ENCODE assay signal across 23 cellular contexts in genomic region chr14:95061317-95062093, GRCh38.
"Had no signal": no experiment of that assay in that cellular context is flagged by ENCODE, and none has a peak within 500 bp of the region (broad histone marks: within the 10 kb centered on the region; RNA-seq: fewer than 3 reads in every experiment).

No MANE protein-coding gene starts in this region.

- H3K9me3 ChIP-seq: thoracic aorta had no signal

- ATAC-seq: foreskin keratinocyte; left lobe of liver; sciatic nerve; stimulated activated naive B cell treated with anti-CD40 and anti-IgM and Interleukin-4, amounts not matched to agents 10 μg/mL and 1 μg/mL and 100 μg/mL, for 72 hours had no signal

- H3K27me3 ChIP-seq: cardiac muscle cell, foreskin keratinocyte had no signal

- H3K4me1 ChIP-seq: foreskin keratinocyte had no signal

- DNase-seq: activated CD4-positive, alpha-beta T cell treated with anti-CD3 and anti-CD28 coated beads for 1 hour; activated CD4-positive, alpha-beta T cell treated with anti-CD3 and anti-CD28 coated beads, Interleukin-2, amount 50 U/mL, for 1 hour; activated CD8-positive, alpha-beta memory T cell treated with anti-CD3 and anti-CD28 coated beads for 24 hours; activated CD8-positive, alpha-beta memory T cell treated with anti-CD3 and anti-CD28 coated beads, Interleukin-2, amount 50 U/mL, for 4 hours; activated naive CD4-positive, alpha-beta T cell treated with anti-CD3 and anti-CD28 coated beads, Interleukin-2, amount 10 ng/mL, durations not matched to agents 7 days and 5 days; activated T-cell treated with anti-CD3 and anti-CD28 coated beads, Interleukin-2, amount 50 U/mL, for 48 hours; amygdala; dermis blood vessel endothelial cell; effector CD8-positive, alpha-beta T cell; foreskin keratinocyte; immature natural killer cell; midbrain; nephron progenitor cell; occipital lobe; stimulated activated CD4-positive, alpha-beta T cell treated with anti-CD3 and anti-CD28 coated beads, Interleukin-15, amount 100 ng/mL, for 24 hours; stimulated activated naive B cell treated with anti-CD40 and anti-IgM and Interleukin-4, amounts not matched to agents 10 μg/mL and 1 μg/mL and 100 μg/mL, for 72 hours; T-helper 1 cell; WERI-Rb-1 had no signal

- H3K27ac ChIP-seq: cardiac muscle cell, foreskin keratinocyte, thoracic aorta, WERI-Rb-1 had no signal

- H3K36me3 ChIP-seq: cardiac muscle cell, thoracic aorta, WERI-Rb-1 had no signal

- H3K4me3 ChIP-seq: cardiac muscle cell, smooth muscle cell, thoracic aorta had no signal
